ENCODE assay signal across 19 cellular contexts in genomic region chr6:105851181-105851580, GRCh38.
DNase-seq lines count a peak whose midpoint lies in the region; ATAC-seq and TF ChIP-seq lines count a peak whose summit lies in the region.
"Had no signal": no experiment of that assay in that cellular context is flagged by ENCODE, and none has a peak within 500 bp of the region (broad histone marks: within the 10 kb centered on the region; RNA-seq: fewer than 3 reads in every experiment).

No MANE protein-coding gene starts in this region.

- no peaks in the 10 kb centered on the region for H3K27me3 ChIP-seq in stomach
- H3K27me3 ChIP-seq: adrenal gland; BLaER1 treated with 17β-estradiol and CSF1 and Interleukin-3, amounts not matched to agents 10 nM and 100 nM had no signal

- WGBS in stomach, 5 donors: 51 to 71% (median 61%) methylated on average over 10 of the region's 10 CpGs

- H3K4me3 Mint-ChIP-seq in nephron: no peak overlapping the region
- H3K4me3 Mint-ChIP-seq: IgD-negative memory B cell, immature natural killer cell had no signal

- H3K9me3 Mint-ChIP-seq in nephron: peaks cover 3% of the 10 kb centered on the region
- H3K9me3 Mint-ChIP-seq: IgD-negative memory B cell, immature natural killer cell had no signal

- no peaks in the 10 kb centered on the region for H3K4me1 ChIP-seq in stomach
- H3K4me1 ChIP-seq: adrenal gland had no signal

- DNase-seq in DMS 273 treated with DMSO at 0.1 percent for 48 hours (lab: John Stamatoyannopoulos, UW) (peak; percentile 83), NCI-H82 (lab: John Stamatoyannopoulos, UW) (peak; percentile 93), fibroblast of the aortic adventitia (ENCODE audit: low read depth) (peak; percentile 41), NCI-H2081 treated with DMSO at 0.1 percent for 48 hours (lab: John Stamatoyannopoulos, UW) (no peak), stomach (no peak)
- DNase-seq: activated CD4-positive, alpha-beta T cell treated with anti-CD3 and anti-CD28 coated beads, Interleukin-2, amount 50 U/mL, for 4 hours; adrenal gland; DND-41; immature natural killer cell; NCI-H526; RPMI8226; stimulated activated CD4-positive, alpha-beta T cell treated with anti-CD3 and anti-CD28 coated beads, Interleukin-2, amount 100 ng/mL, for 24 hours; trophoblast cell had no signal

- no peak for TF ChIP-seq EP300 in stomach (IDR thresholded peaks at IDR 0.05)

- H3K4me3 ChIP-seq in fibroblast of the aortic adventitia (ENCODE audit: low read depth, low read length) (no peak overlapping the region), stomach (no peak overlapping the region)
- H3K4me3 ChIP-seq: adrenal gland; BLaER1 treated with 17β-estradiol and CSF1 and Interleukin-3, amounts not matched to agents 10 nM and 100 nM had no signal

- no peaks in the 10 kb centered on the region for H3K9me3 ChIP-seq in stomach
- H3K9me3 ChIP-seq: adrenal gland had no signal

- no peaks in the 10 kb centered on the region for H3K36me3 Mint-ChIP-seq in nephron (ENCODE audit: low read depth)
- H3K36me3 Mint-ChIP-seq: IgD-negative memory B cell, immature natural killer cell had no signal

- H3K36me3 ChIP-seq in stomach: no peaks in the 10 kb centered on the region
- H3K36me3 ChIP-seq: adrenal gland; BLaER1 treated with 17β-estradiol and CSF1 and Interleukin-3, amounts not matched to agents 10 nM and 100 nM had no signal

- H3K27ac Mint-ChIP-seq in nephron: peak overlapping the region; percentile 34 to 44 (median 43)
- H3K27ac Mint-ChIP-seq: IgD-negative memory B cell, immature natural killer cell had no signal

- ATAC-seq in GM18858 (IDR thresholded peaks at IDR 0.05; ENCODE audit: unreplicated experiment) (no peak), HG03469 (IDR thresholded peaks at IDR 0.05; ENCODE audit: unreplicated experiment) (no peak)
- ATAC-seq: esophagus mucosa had no signal

- intact Hi-C loops in stomach (cut with DNase I; ENCODE audit: low total_unique reads): no loop called here

- TF ChIP-seq CTCF in fibroblast of the aortic adventitia (IDR thresholded peaks at IDR 0.05; ENCODE audit: insufficient read depth, low read length) (no peak), nephron (IDR thresholded peaks at IDR 0.05; ENCODE audit: unreplicated experiment in 3 of 3) (no peak), stomach (IDR thresholded peaks at IDR 0.05) (no peak)

- H3K4me1 Mint-ChIP-seq in nephron: peaks cover 10% of the 10 kb centered on the region
- H3K4me1 Mint-ChIP-seq: IgD-negative memory B cell, immature natural killer cell had no signal

- peaks cover 9% of the 10 kb centered on the region for H3K27me3 Mint-ChIP-seq in nephron (ENCODE audit: low read depth)
- H3K27me3 Mint-ChIP-seq: IgD-negative memory B cell had no signal

- no peak for TF ChIP-seq POLR2A in stomach (IDR thresholded peaks at IDR 0.05)

- H3K27ac ChIP-seq in stomach: peak overlapping the region in 1 of 5 donors; percentile 14
- H3K27ac ChIP-seq: adrenal gland; BLaER1 treated with 17β-estradiol and CSF1 and Interleukin-3, amounts not matched to agents 10 nM and 100 nM had no signal

Comparison
In these comparisons a context has a peak if more than half of its experiments do, and no peak if none do; other contexts are left out.
1. DNase-seq: peak in DMS 273 treated with DMSO at 0.1 percent for 48 hours (single experiment), NCI-H82 (single experiment) and fibroblast of the aortic adventitia (single experiment); none in NCI-H2081 treated with DMSO at 0.1 percent for 48 hours (single experiment) and stomach (single experiment).